Comparison of ENCODE assay signal across 21 cellular contexts in genomic region chr15:101067660-101068522, GRCh38.
DNase-seq lines count a peak whose midpoint lies in the region; ATAC-seq and TF ChIP-seq lines count a peak whose summit lies in the region.
"Had no signal": no experiment of that assay in that cellular context is flagged by ENCODE, and none has a peak within 500 bp of the region (broad histone marks: within the 10 kb centered on the region; RNA-seq: fewer than 3 reads in every experiment).

No MANE protein-coding gene starts in this region.

- H3K4me3 Mint-ChIP-seq in nephron progenitor cell: no peak overlapping the region
- H3K4me3 Mint-ChIP-seq: activated CD8-positive, alpha-beta memory T cell treated with anti-CD3 and anti-CD28 coated beads, Interleukin-2, amount 10 ng/mL, durations not matched to agents 7 days and 5 days; effector memory CD8-positive, alpha-beta T cell had no signal

- no peak overlapping the region for H3K4me2 ChIP-seq in mammary epithelial cell (ENCODE audit: insufficient read depth, low read depth, low read length)

- peaks cover 32% of the 10 kb centered on the region for H3K4me1 ChIP-seq in mammary epithelial cell (ENCODE audit: insufficient read depth, low read length)
- H3K4me1 ChIP-seq in breast epithelium: peaks cover 8 to 18% of the 10 kb centered on the region in 2 donors
- H3K4me1 ChIP-seq in aorta (ENCODE audit: control insufficient read depth in 1 of 2, insufficient read depth in 2 of 2, low read length in 2 of 2): no peaks in the 10 kb centered on the region
- H3K4me1 ChIP-seq: parathyroid adenoma had no signal

- no peaks in the 10 kb centered on the region for H3K9me3 ChIP-seq in mammary epithelial cell (replicated peaks; ENCODE audit: insufficient read depth, low read length)
- no peaks in the 10 kb centered on the region for H3K9me3 ChIP-seq in breast epithelium
- H3K9me3 ChIP-seq in aorta (ENCODE audit: control insufficient read depth, low read length): no peaks in the 10 kb centered on the region
- H3K9me3 ChIP-seq: BE2C had no signal

- no peak overlapping the region for H3K9ac ChIP-seq in mammary epithelial cell (ENCODE audit: insufficient read depth, low read length)
- H3K9ac ChIP-seq: parathyroid adenoma had no signal

- CTCF ChIA-PET in mammary epithelial cell (lab: Charles Lee; ENCODE audit: low non-redundant PET): interaction anchor here (0.6 kb wide), 1 partner anchor 202 kb away, joined by 4 read pairs; no protein-coding TSS in a partner anchor

- H3K36me3 Mint-ChIP-seq in nephron progenitor cell (ENCODE audit: low read depth): no peaks in the 10 kb centered on the region
- H3K36me3 Mint-ChIP-seq: activated CD8-positive, alpha-beta memory T cell treated with anti-CD3 and anti-CD28 coated beads, Interleukin-2, amount 10 ng/mL, durations not matched to agents 7 days and 5 days had no signal

- H3K27me3 Mint-ChIP-seq in nephron progenitor cell (ENCODE audit: low read depth, poor library complexity): peaks cover 9% of the 10 kb centered on the region
- H3K27me3 Mint-ChIP-seq: activated CD8-positive, alpha-beta memory T cell treated with anti-CD3 and anti-CD28 coated beads, Interleukin-2, amount 10 ng/mL, durations not matched to agents 7 days and 5 days had no signal

- intact Hi-C loops in mammary epithelial cell (cut with micrococcal nuclease) (no loop called here), breast epithelium (cut with DNase I; ENCODE audit: low total_unique reads) (no loop called here), aorta (cut with DNase I) (no loop called here)

- H3K4me3 ChIP-seq in mammary epithelial cell (replicated peaks in 1 of 3; ENCODE audit: insufficient read depth in 1 of 3, low read depth in 2 of 3, low read length in 3 of 3) (no peak overlapping the region), breast epithelium (no peak overlapping the region), aorta (ENCODE audit: low read length in 2 of 2) (no peak overlapping the region)

- WGBS in mammary epithelial cell (ENCODE audit: low coverage, missing lambda C conversion rate): 95% methylated on average over 14 of the region's 14 CpGs
- 88% methylated on average over 14 of the region's 14 CpGs for WGBS in aorta, 2 donors

- H3K36me3 ChIP-seq in mammary epithelial cell (ENCODE audit: insufficient read depth, low read length) (peaks cover 3% of the 10 kb centered on the region), breast epithelium (no peaks in the 10 kb centered on the region), aorta (ENCODE audit: control insufficient read depth in 1 of 2, insufficient read depth in 2 of 2, low read length in 1 of 2) (no peaks in the 10 kb centered on the region)
- H3K36me3 ChIP-seq: BE2C had no signal

- no peak for TF ChIP-seq POLR2A in breast epithelium (IDR thresholded peaks at IDR 0.05)

- dilution Hi-C loops in mammary epithelial cell (cut with HindIII; ENCODE audit: low sequenced_read_pairs): no loop called here

- H3K27ac Mint-ChIP-seq in nephron progenitor cell: peak overlapping the region; percentile 78
- H3K27ac Mint-ChIP-seq: activated CD8-positive, alpha-beta memory T cell treated with anti-CD3 and anti-CD28 coated beads, Interleukin-2, amount 10 ng/mL, durations not matched to agents 7 days and 5 days; effector memory CD8-positive, alpha-beta T cell had no signal

- peaks cover 6% of the 10 kb centered on the region for H3K9me3 Mint-ChIP-seq in nephron progenitor cell
- H3K9me3 Mint-ChIP-seq: effector memory CD8-positive, alpha-beta T cell had no signal

- in situ Hi-C loops in mammary epithelial cell (cut with MboI; ENCODE audit: low sequenced_read_pairs in 2 of 2): no loop called here

- no peaks in the 10 kb centered on the region for H4K20me1 ChIP-seq in mammary epithelial cell (ENCODE audit: insufficient read depth, low read length)

- no TSS peak for BruUV-seq in mammary epithelial cell (replicated peaks; lab: Mats Ljungman, UMichigan)

- TF ChIP-seq CTCF in mammary epithelial cell (conservative IDR thresholded peaks at IDR 0.05 in 1 of 2, IDR thresholded peaks at IDR 0.05 in 1 of 2; ENCODE audit: extremely low read depth in 1 of 2, insufficient read depth in 1 of 2, low read depth in 1 of 2, low read length in 2 of 2): no peak
- TF ChIP-seq CTCF in breast epithelium (IDR thresholded peaks at IDR 0.05): no peak
- TF ChIP-seq CTCF in nephron progenitor cell (IDR thresholded peaks at IDR 0.05): no peak

- H3K27ac ChIP-seq in mammary epithelial cell (ENCODE audit: insufficient read depth, low read depth, low read length): peak overlapping the region; percentile 90
- H3K27ac ChIP-seq in breast epithelium: no peak overlapping the region
- no peak overlapping the region for H3K27ac ChIP-seq in aorta (ENCODE audit: low read depth in 1 of 2, low read length in 2 of 2)
- H3K27ac ChIP-seq: parathyroid adenoma had no signal

- ATAC-seq in aorta (ENCODE audit: low FRiP score): no peak
- ATAC-seq: activated CD8-positive, alpha-beta memory T cell treated with anti-CD3 and anti-CD28 coated beads, Interleukin-2, amount 10 ng/mL, durations not matched to agents 7 days and 5 days; effector memory CD8-positive, alpha-beta T cell had no signal

- H3K79me2 ChIP-seq in mammary epithelial cell (ENCODE audit: insufficient read depth, low read length): no peaks in the 10 kb centered on the region
- H3K79me2 ChIP-seq: parathyroid adenoma had no signal

- peaks cover 88% of the 10 kb centered on the region for H3K4me1 Mint-ChIP-seq in nephron progenitor cell

- no peak for DNase-seq in mammary epithelial cell
- DNase-seq in breast epithelium (ENCODE audit: low spot score in 2 of 2): no peak
- DNase-seq in fibroblast of peridontal ligament (ENCODE audit: extremely low read depth): peak; percentile 40
- no peak for DNase-seq in nephron progenitor cell
- peak; percentile 42 to 68 for DNase-seq in aorta
- no peak for DNase-seq in DMS153 treated with DMSO at 0.1 percent for 48 hours (lab: John Stamatoyannopoulos, UW; ENCODE audit: unreplicated experiment)
- no peak for DNase-seq in activated CD8-positive, alpha-beta memory T cell treated with anti-CD3 and anti-CD28 coated beads, Interleukin-2, amount 50 U/mL, for 4 hours
- no peak for DNase-seq in germinal center (ENCODE audit: low spot score)
- DNase-seq: 8988T; activated CD4-positive, alpha-beta T cell treated with anti-CD3 and anti-CD28 coated beads for 1 hour; activated CD8-positive, alpha-beta memory T cell treated with anti-CD3 and anti-CD28 coated beads, Interleukin-2, amount 10 ng/mL, durations not matched to agents 7 days and 5 days; activated effector memory CD4-positive, alpha-beta T cell treated with Interleukin-2 at 50 U/mL for 16 hours; amygdala; BE2C; cerebellar nuclear complex; effector memory CD8-positive, alpha-beta T cell; NCI-H1417; NCI-H748 treated with DMSO at 0.1 percent for 48 hours; substantia nigra; T1000 had no signal

- no peaks in the 10 kb centered on the region for H3K27me3 ChIP-seq in mammary epithelial cell (ENCODE audit: insufficient read depth, low read length)
- H3K27me3 ChIP-seq in breast epithelium: no peaks in the 10 kb centered on the region
- no peaks in the 10 kb centered on the region for H3K27me3 ChIP-seq in aorta (ENCODE audit: control insufficient read depth in 1 of 2, insufficient read depth in 2 of 2, low read length in 1 of 2)
- H3K27me3 ChIP-seq: BE2C had no signal

- no peak overlapping the region for H2AFZ ChIP-seq in mammary epithelial cell (ENCODE audit: low read depth, low read length)
- H2AFZ ChIP-seq: parathyroid adenoma had no signal

Comparison
In these comparisons a context has a peak if more than half of its experiments do, and no peak if none do; other contexts are left out.
1. DNase-seq: peak in fibroblast of peridontal ligament (single experiment) and aorta (2 of 2); none in mammary epithelial cell (single experiment), breast epithelium (0 of 2), nephron progenitor cell (single experiment), DMS153 treated with DMSO at 0.1 percent for 48 hours (single experiment), activated CD8-positive, alpha-beta memory T cell treated with anti-CD3 and anti-CD28 coated beads, Interleukin-2, amount 50 U/mL, for 4 hours (single experiment) and germinal center (single experiment).